ENCODE assay signal across 10 cellular contexts in genomic region chr7:64559206-64559605, GRCh38. TPM values are rescaled to one million over a fixed set of nuclear protein-coding genes. Genes with fewer than 3 reads are reported as not detected.
DNase-seq lines count a peak whose midpoint lies in the region; ATAC-seq, FAIRE-seq and TF ChIP-seq lines count a peak whose summit lies in the region.
"Had no signal": no experiment of that assay in that cellular context is flagged by ENCODE, and none has a peak within 500 bp of the region (broad histone marks: within the 10 kb centered on the region; RNA-seq: fewer than 3 reads in every experiment).

No MANE protein-coding gene starts in this region.

- BruUV-seq in K562 (replicated peaks; lab: Mats Ljungman, UMichigan): no TSS peak

- POLR2A ChIA-PET in K562 (lab: Yijun Ruan, JAX): no interaction called here

- peaks cover 69% of the 10 kb centered on the region for H3K79me2 ChIP-seq in K562 (ENCODE audit: control insufficient read depth, insufficient read depth, low read length)

- no peaks in the 10 kb centered on the region for H3K27me3 ChIP-seq in K562 (ENCODE audit: control insufficient read depth in 2 of 2, insufficient read depth in 2 of 2, low read length in 2 of 2)
- H3K27me3 ChIP-seq in thyroid gland: no peaks in the 10 kb centered on the region

- CTCF ChIA-PET in K562 (lab: Yijun Ruan, JAX; ENCODE audit: low intra/inter-chr PET ratio): no interaction called here

- H4K20me1 ChIP-seq in K562 (replicated peaks; ENCODE audit: control insufficient read depth, insufficient read depth, low read length): no peaks in the 10 kb centered on the region

- peak overlapping the region; percentile 24 to 73; a peak in 3 of 4 replicates for H3K9ac ChIP-seq in K562 (ENCODE audit: insufficient read depth in 1 of 2, low read depth in 2 of 2, low read length in 2 of 2)

- peak overlapping the region; percentile 33 for H3K4me2 ChIP-seq in K562 (ENCODE audit: insufficient read depth, low read length)

- intact Hi-C loops in K562 (cut with micrococcal nuclease): no loop called here
- intact Hi-C loops in thyroid gland (cut with DNase I): no loop called here

- FAIRE-seq in K562 (lab: Jason Lieb, UNC): no peak

- TF ChIP-seq RAD21 in K562 (CRISPR knock-in tag; conservative IDR thresholded peaks at IDR 0.05 in 1 of 2, IDR thresholded peaks at IDR 0.05 in 1 of 2): no peak

- in situ Hi-C loops in K562 (cut with MboI): no loop called here

- TF ChIP-seq POLR2A in K562 (conservative IDR thresholded peaks at IDR 0.05): no peak
- peak in 1 of 2 donors; percentile 30 for TF ChIP-seq POLR2A in thyroid gland (IDR thresholded peaks at IDR 0.05)

- H3K9me3 ChIP-seq in K562 (replicated peaks; ENCODE audit: control insufficient read depth, insufficient read depth, low read depth, low read length) (no peaks in the 10 kb centered on the region), thyroid gland (no peaks in the 10 kb centered on the region)

- 5% methylated on average over 5 of the region's 5 CpGs for WGBS in K562 (ENCODE audit: insufficient coverage, low coverage, missing lambda C conversion rate)
- WGBS in thyroid gland, 2 donors: 24 to 43% methylated on average over 5 of the region's 5 CpGs

- peak; percentile 73 for DNase-seq in LHCN-M2 (ENCODE audit: low read depth)
- DNase-seq in K562 (ENCODE audit: extremely low read depth in 1 of 4, low spot score in 3 of 4): peak in 2 of 4 experiments; percentile 28 to 51
- peak; percentile 28 for DNase-seq in kidney tubule cell (ENCODE audit: low spot score)
- peak; percentile 61 to 70 for DNase-seq in thyroid gland
- no peak for DNase-seq in NCI-H526 treated with DMSO at 0.1 percent for 48 hours (lab: John Stamatoyannopoulos, UW)
- DNase-seq in T-helper 9 cell: no peak
- DNase-seq: natural killer cell, NCI-H345 had no signal

- TF ChIP-seq CTCF in K562 (IDR thresholded peaks at IDR 0.05 in 2 of 3, conservative IDR thresholded peaks at IDR 0.05 in 1 of 3; ENCODE audit: insufficient read depth in 2 of 3, low read depth in 1 of 3, low read length in 3 of 3) (no peak), thyroid gland (IDR thresholded peaks at IDR 0.05) (no peak)

- H2AFZ ChIP-seq in K562 (ENCODE audit: low read depth, low read length): no peak overlapping the region

- peak; percentile 33 for ATAC-seq in K562
- ATAC-seq in HG02642 (IDR thresholded peaks at IDR 0.05; ENCODE audit: poor library complexity, unreplicated experiment): no peak
- ATAC-seq in HG03378 (IDR thresholded peaks at IDR 0.05; ENCODE audit: unreplicated experiment): no peak
- ATAC-seq: natural killer cell had no signal

- no peak overlapping the region for H3K4me3 ChIP-seq in K562
- no peak overlapping the region for H3K4me3 ChIP-seq in thyroid gland (replicated peaks in 1 of 3)

- H3K27ac ChIP-seq in K562 (ENCODE audit: extremely low read depth, low read depth, low read length) (peak overlapping the region; percentile 33; the same call in 2 of the 3 replicates), thyroid gland (peak overlapping the region; percentile 74 to 92 (median 89))

- H3K4me1 ChIP-seq in K562 (replicated peaks in 1 of 2; ENCODE audit: control insufficient read depth in 2 of 2, insufficient read depth in 2 of 2, low read length in 2 of 2): peaks cover 0 to 4% of the 10 kb centered on the region in 2 experiments; a peak in 3 of 5 replicates
- H3K4me1 ChIP-seq in thyroid gland: peaks cover 52 to 65% of the 10 kb centered on the region in 2 donors

- H3K9me1 ChIP-seq in K562 (ENCODE audit: control insufficient read depth, insufficient read depth, low read length): no peaks in the 10 kb centered on the region

- no peak for TF ChIP-seq EP300 in K562 (IDR thresholded peaks at IDR 0.05; ENCODE audit: low read length)

- peaks cover 5% of the 10 kb centered on the region; the same call in 1 of the 3 replicates for H3K36me3 ChIP-seq in K562 (ENCODE audit: control insufficient read depth, insufficient read depth, low read length)
- H3K36me3 ChIP-seq in thyroid gland: no peaks in the 10 kb centered on the region

TF ChIP-seq in K562, 482 proteins besides CTCF, POLR2A, EP300 and RAD21 (continues in another document):
- TF ChIP-seq ZNF316 (IDR thresholded peaks at IDR 0.05) (peak; percentile 92), TRIM25 (IDR thresholded peaks at IDR 0.05; ENCODE audit: borderline replicate concordance) (no peak), CGGBP1 (CRISPR knock-in tag; IDR thresholded peaks at IDR 0.05) (no peak), ETV1 (tag; conservative IDR thresholded peaks at IDR 0.05; ENCODE audit: low read depth) (no peak), MAFK (IDR thresholded peaks at IDR 0.05; ENCODE audit: low read length) (peak; percentile 67; the same call in 1 of the 2 replicates), NFE2 (IDR thresholded peaks at IDR 0.05; ENCODE audit: low read depth) (peak; percentile 92), DPF2 (IDR thresholded peaks at IDR 0.05) (0 out of 2 replicates have a peak, but pooled peaks have one; percentile 20), MAFF (IDR thresholded peaks at IDR 0.05; ENCODE audit: low read length) (peak; percentile 77), MAFG (tag; conservative IDR thresholded peaks at IDR 0.05) (peak; percentile 75), ZNF184 (CRISPR knock-in tag; IDR thresholded peaks at IDR 0.05) (no peak), ILF3 (IDR thresholded peaks at IDR 0.05; ENCODE audit: borderline replicate concordance) (no peak), NFE2L1 (tag; IDR thresholded peaks at IDR 0.05; ENCODE audit: borderline replicate concordance, low read depth) (peak; percentile 55; the same call in 1 of the 2 replicates), SMARCE1 (IDR thresholded peaks at IDR 0.05) (peak; percentile 40; the same call in 1 of the 2 replicates)

RNA-seq across cellular contexts. Expression of gene ZNF680, which starts 3.7 kb away (rescaled TPM):
- 21.6 and 25.3 TPM in 2 replicates for total RNA-seq in LHCN-M2 (2014; rRNA removed)
- polyA plus RNA-seq in LHCN-M2 (2012): 2.6 TPM
- total RNA-seq in K562 (2011; cell fraction: chromatin; rRNA removed; ENCODE audit: low replicate concordance): 28.2 and 91.1 TPM in 2 replicates
- total RNA-seq in K562 (2011; cell fraction: nucleolus; rRNA removed): 21.7 and 23.7 TPM in 2 replicates
- 43.6 and 85.3 TPM in 2 replicates for total RNA-seq in K562 (2011; cell fraction: nucleoplasm; rRNA removed)
- 7.0 and 9.8 TPM in 2 replicates for total RNA-seq in K562 (2014; rRNA removed)
- total RNA-seq in K562 (2014; rRNA removed; fragmentation: Illumina TruSeq; extraction: Trizol): 23.4 and 27.9 TPM in 2 replicates
- 21.7 and 25.0 TPM in 2 replicates for total RNA-seq in K562 (2015; rRNA removed; fragmentation: Illumina TruSeq; extraction: Trizol)
- total RNA-seq in K562 (2021): 12.0 and 12.7 TPM in 2 replicates
- polyA plus RNA-seq in K562 (2011; rRNA removed): 7.3 and 9.3 TPM in 2 replicates
- 0.45 and 1.6 TPM in 2 replicates for polyA plus RNA-seq in K562 (2011; cell fraction: cytosol; rRNA removed)
- polyA plus RNA-seq in K562 (2011; cell fraction: nucleus; rRNA removed): 5.6 and 8.3 TPM in 2 replicates
- 6.4 and 9.0 TPM in 2 replicates for polyA plus RNA-seq in K562 (2012)
- polyA plus RNA-seq in K562 (2014; fragmentation: Illumina TruSeq; extraction: Trizol): 11.5 and 13.8 TPM in 2 replicates
- 10 to 100 TPM; 11.6 to 12.2 TPM for polyA plus RNA-seq in K562 (2014; fragmentation: Nextera tagmentation; extraction: Ambion mirVana)
- 7.9 and 9.1 TPM in 2 replicates for polyA plus RNA-seq in K562 (2014; rRNA removed)
- 9.9 and 12.1 TPM in 2 replicates for polyA minus RNA-seq in K562 (2011; rRNA and poly(A)+ RNA removed)
- polyA minus RNA-seq in K562 (2011; cell fraction: cytosol; rRNA and poly(A)+ RNA removed): 2.5 and 4.5 TPM in 2 replicates
- 10.4 and 18.5 TPM in 2 replicates for polyA minus RNA-seq in K562 (2011; cell fraction: nucleus; rRNA and poly(A)+ RNA removed)
- 10 to 100 TPM; 72.4 to 86.1 (median 84.1) TPM for total RNA-seq in thyroid gland

Comparison
In these comparisons a context has a peak if more than half of its experiments do, and no peak if none do; other contexts are left out.
1. DNase-seq: peak in LHCN-M2 (single experiment), kidney tubule cell (single experiment) and thyroid gland (2 of 2); none in NCI-H526 treated with DMSO at 0.1 percent for 48 hours (single experiment) and T-helper 9 cell (single experiment).